In the genomic region with DNA sequence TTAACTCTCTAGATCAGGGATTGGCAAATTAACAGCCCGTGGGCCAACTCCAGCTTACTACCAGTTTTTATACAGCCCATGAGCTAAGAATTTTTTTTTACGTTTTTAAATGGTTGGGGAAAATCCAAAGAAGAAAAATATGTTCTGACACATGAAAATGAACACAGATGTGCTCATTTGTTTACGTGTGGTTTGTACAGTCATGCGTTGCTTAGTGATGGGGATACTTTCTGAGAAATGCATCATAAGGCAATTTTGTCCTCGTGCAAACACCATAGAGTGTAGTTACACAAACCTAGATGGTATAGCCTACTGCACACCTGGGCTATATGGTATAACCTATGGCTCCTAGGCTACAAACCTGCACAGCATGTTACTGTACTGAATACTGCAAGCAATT, we compare ENCODE assay signal across 10 cellular contexts. TPM values are rescaled to one million over a fixed set of nuclear protein-coding genes. Genes with fewer than 3 reads are reported as not detected.
A peak's percentile ranks its signal among the peaks of the same experiment; 100 is the strongest.
DNase-seq lines count a peak whose midpoint lies in the region; ATAC-seq, FAIRE-seq and TF ChIP-seq lines count a peak whose summit lies in the region.
"Had no signal": no experiment of that assay in that cellular context is flagged by ENCODE, and none has a peak within 500 bp of the region (broad histone marks: within the 10 kb centered on the region; RNA-seq: fewer than 3 reads in every experiment).

No MANE protein-coding gene starts in this region.

- no peak overlapping the region for H2AK5ac ChIP-seq in neuronal stem cell (ENCODE audit: low read depth, low read length)

- peaks cover 0 to 6% of the 10 kb centered on the region in 2 donors for H3K9me3 ChIP-seq in neuronal stem cell (replicated peaks in 1 of 2; ENCODE audit: control insufficient read depth in 2 of 2, insufficient read depth in 1 of 2, low read depth in 1 of 2, low read length in 2 of 2)

- H2BK12ac ChIP-seq in neuronal stem cell (ENCODE audit: low read length), result no peak overlapping the region

- peaks cover 6% of the 10 kb centered on the region for H3K4me1 Mint-ChIP-seq in chondrocyte (ENCODE audit: low read depth)

- peak overlapping the region; percentile 15 for H3K27ac ChIP-seq in foreskin keratinocyte
- H3K27ac ChIP-seq in neuronal stem cell (replicated peaks; ENCODE audit: low read length), result no peak overlapping the region

- H3K4me3 Mint-ChIP-seq in chondrocyte (ENCODE audit: unreplicated experiment), result no peak overlapping the region

- H3K36me3 ChIP-seq in neuronal stem cell (replicated peaks in 1 of 2; ENCODE audit: control insufficient read depth in 2 of 2, insufficient read depth in 2 of 2, low read length in 2 of 2), result no peaks in the 10 kb centered on the region

- H4K91ac ChIP-seq in neuronal stem cell (ENCODE audit: low read depth, low read length, poor library complexity), result no peak overlapping the region

- no peaks in the 10 kb centered on the region for H3K36me3 Mint-ChIP-seq in chondrocyte (ENCODE audit: low read depth)

- H3K4me3 ChIP-seq in neuronal stem cell (ENCODE audit: low read length in 2 of 2), result no peak overlapping the region

- no peak overlapping the region for H3K23ac ChIP-seq in neuronal stem cell (ENCODE audit: low read depth, low read length, poor library complexity)

- no peak overlapping the region for H3K9ac ChIP-seq in neuronal stem cell (ENCODE audit: low read depth, low read length, poor library complexity)

- H4K8ac ChIP-seq in neuronal stem cell (ENCODE audit: low read depth, low read length), result no peak overlapping the region

- no peaks in the 10 kb centered on the region for H3K9me3 Mint-ChIP-seq in chondrocyte (ENCODE audit: low read depth)

- no peak overlapping the region for H3K4me2 ChIP-seq in neuronal stem cell (ENCODE audit: insufficient read depth, low read length, poor library complexity, severe bottlenecking)

- H3K4ac ChIP-seq in neuronal stem cell (ENCODE audit: low read length), result no peak overlapping the region

- H2BK5ac ChIP-seq in neuronal stem cell (ENCODE audit: low read length), result no peak overlapping the region

- H2BK15ac ChIP-seq in neuronal stem cell (ENCODE audit: low read length), result no peak overlapping the region

- no peak overlapping the region for H2AFZ ChIP-seq in neuronal stem cell (ENCODE audit: low read length)

- FAIRE-seq in frontal cortex (lab: Jason Lieb, UNC), result no peak

- no peak overlapping the region for H3K14ac ChIP-seq in neuronal stem cell (ENCODE audit: low read length)

- H3K27ac Mint-ChIP-seq in chondrocyte (ENCODE audit: unreplicated experiment), result no peak overlapping the region

- H3K4me1 ChIP-seq in foreskin keratinocyte (no peaks in the 10 kb centered on the region), neuronal stem cell (ENCODE audit: control insufficient read depth in 2 of 2, insufficient read depth in 1 of 2, low read depth in 1 of 2, low read length in 2 of 2) (peaks cover 0 to 4% of the 10 kb centered on the region in 2 donors)

- DNase-seq in EH (ENCODE audit: low read depth), result peak; percentile 87
- DNase-seq in MV-4-11 (lab: John Stamatoyannopoulos, UW), result peak; percentile 66
- DNase-seq in foreskin keratinocyte, result peak; percentile 74 to 82
- DNase-seq in chondrocyte (ENCODE audit: low spot score), result no peak
- no peak for DNase-seq in frontal cortex (ENCODE audit: low spot score in 2 of 2)
- no peak for DNase-seq in neuronal stem cell (ENCODE audit: low spot score)
- no peak for DNase-seq in C1 segment of cervical spinal cord (lab: John Stamatoyannopoulos, UW)
- DNase-seq: activated CD4-positive, alpha-beta T cell treated with anti-CD3 and anti-CD28 coated beads for 48 hours had no signal

- TF ChIP-seq CTCF in foreskin keratinocyte (conservative IDR thresholded peaks at IDR 0.05) (no peak), chondrocyte (IDR thresholded peaks at IDR 0.05) (no peak)

- H3K79me1 ChIP-seq in neuronal stem cell (ENCODE audit: low read depth, low read length), result no peaks in the 10 kb centered on the region

- WGBS in neuronal stem cell (ENCODE audit: extremely low coverage in 2 of 2, insufficient read length in 2 of 2, insufficient replicate concordance in 1 of 2), 2 donors, result no CpG with 5 or more reads among the region's 5 CpGs

- H3K27me3 ChIP-seq in foreskin keratinocyte, result no peaks in the 10 kb centered on the region
- H3K27me3 ChIP-seq in neuronal stem cell (ENCODE audit: control insufficient read depth in 3 of 3, insufficient read depth in 3 of 3, low read depth in 1 of 3, low read length in 3 of 3), result no peaks in the 10 kb centered on the region

- H3K18ac ChIP-seq in neuronal stem cell (ENCODE audit: low read length), result no peak overlapping the region

- ATAC-seq in GM21619 (IDR thresholded peaks at IDR 0.05; ENCODE audit: unreplicated experiment), result peak; percentile 73
- peak; percentile 83 for ATAC-seq in foreskin keratinocyte

- H2BK120ac ChIP-seq in neuronal stem cell (ENCODE audit: low read depth, low read length), result no peak overlapping the region

- H3K27me3 Mint-ChIP-seq in chondrocyte (ENCODE audit: low read depth), result peaks cover 1% of the 10 kb centered on the region

RNA-seq across cellular contexts. Expression of gene SMKR1, which starts 8.3 kb away (rescaled TPM):
- total RNA-seq in foreskin keratinocyte (0.48 and 0.56 TPM in 2 replicates), chondrocyte (0.20 TPM in 1 of 3 replicates, not detected in the others), frontal cortex (3.7 TPM)
- polyA plus RNA-seq in foreskin keratinocyte, result 0.78 and 1.0 TPM in 2 replicates
- 3.5 TPM for polyA plus RNA-seq in neuronal stem cell (2013, experiment 1 of 2)
- 3.6 TPM for polyA plus RNA-seq in neuronal stem cell (2013, experiment 2 of 2)
- total RNA-seq: liver had no signal
- polyA plus RNA-seq: liver had no signal

RNA-seq across cellular contexts. Expression of gene STRIP2, which starts 59.8 kb away (rescaled TPM):
- 15.7 and 16.9 TPM in 2 replicates for total RNA-seq in foreskin keratinocyte
- 5.1 and 5.6 TPM in 2 replicates for polyA plus RNA-seq in foreskin keratinocyte
- 0.87 to 1.3 TPM (median 1.2 TPM) in 3 replicates for total RNA-seq in chondrocyte
- 44.8 TPM for total RNA-seq in frontal cortex
- polyA plus RNA-seq in neuronal stem cell (2013, experiment 1 of 2), result 4.1 TPM
- polyA plus RNA-seq in neuronal stem cell (2013, experiment 2 of 2), result 4.1 TPM

Comparison
In these comparisons a context has a peak if more than half of its experiments do, and no peak if none do; other contexts are left out.
1. DNase-seq: peak in EH (single experiment), MV-4-11 (single experiment) and foreskin keratinocyte (2 of 2); none in chondrocyte (single experiment), frontal cortex (0 of 2), neuronal stem cell (single experiment) and C1 segment of cervical spinal cord (0 of 14).